In the genomic region with DNA sequence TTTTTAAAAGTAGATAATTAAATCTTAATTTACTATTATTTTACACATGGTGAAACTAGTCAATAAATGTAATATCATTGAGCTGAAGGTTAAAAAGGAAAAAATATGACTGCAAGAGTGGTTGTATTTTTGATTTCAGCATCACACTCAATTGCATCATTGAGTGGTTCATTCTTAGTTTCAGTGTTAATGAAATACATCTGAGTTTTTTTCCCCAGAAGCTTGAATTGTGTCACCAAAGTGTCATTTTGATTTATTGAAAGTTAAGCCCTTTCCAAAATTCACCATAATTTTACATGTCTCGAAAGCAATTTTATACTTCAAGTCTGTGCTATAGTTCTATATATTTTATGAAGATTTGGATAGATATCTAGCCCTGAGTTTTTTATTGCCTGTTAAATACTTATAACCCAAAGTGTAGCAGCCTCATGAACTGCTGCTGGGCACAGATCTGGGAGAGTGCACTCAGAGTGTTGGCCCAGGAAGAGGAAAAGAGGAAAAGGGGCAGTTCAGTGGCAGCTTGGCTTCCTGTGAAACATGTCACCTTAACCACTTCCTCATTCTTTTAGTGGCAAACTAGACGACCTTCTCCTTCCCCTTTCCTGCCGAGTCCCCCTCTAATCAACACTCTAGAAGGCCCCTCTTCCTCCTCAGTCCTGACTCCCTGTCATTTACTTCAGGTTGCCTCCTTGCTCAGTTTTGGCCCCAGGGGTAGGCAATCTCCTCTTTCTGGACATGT, we compare ENCODE assay signal across 15 cellular contexts.
DNase-seq lines count a peak whose midpoint lies in the region; ATAC-seq, FAIRE-seq and TF ChIP-seq lines count a peak whose summit lies in the region.
"Had no signal": no experiment of that assay in that cellular context is flagged by ENCODE, and none has a peak within 500 bp of the region (broad histone marks: within the 10 kb centered on the region; RNA-seq: fewer than 3 reads in every experiment).

No MANE protein-coding gene starts in this region.

- H3K4me2 ChIP-seq in BLaER1 (peak overlapping the region; percentile 64), OCI-LY3 (ENCODE audit: low read length) (peak overlapping the region; percentile 39; the same call in 1 of the 2 replicates)

- no peaks in the 10 kb centered on the region for H3K9me3 ChIP-seq in BLaER1
- no peaks in the 10 kb centered on the region for H3K9me3 ChIP-seq in OCI-LY3 (ENCODE audit: insufficient read depth, low read length)
- H3K9me3 ChIP-seq: SJCRH30, thoracic aorta had no signal

- H4K20me1 ChIP-seq in BLaER1 (no peaks in the 10 kb centered on the region), OCI-LY3 (ENCODE audit: insufficient read depth, low read length) (no peaks in the 10 kb centered on the region)

- H3K79me2 ChIP-seq in OCI-LY3 (ENCODE audit: low read length) = no peaks in the 10 kb centered on the region

- no peak for TF ChIP-seq CTCF in OCI-LY3 (IDR thresholded peaks at IDR 0.05; ENCODE audit: low read depth, low read length)

- H3K4me1 ChIP-seq in BLaER1 = peaks cover 7% of the 10 kb centered on the region
- peaks cover 8% of the 10 kb centered on the region for H3K4me1 ChIP-seq in OCI-LY3 (ENCODE audit: low read length)
- H3K4me1 ChIP-seq: SJCRH30 had no signal

- no peak overlapping the region for H3K4me3 ChIP-seq in BLaER1
- H3K4me3 ChIP-seq in OCI-LY3 (ENCODE audit: low read length) = no peak overlapping the region
- H3K4me3 ChIP-seq: SJCRH30, thoracic aorta had no signal

- ATAC-seq in GM21526 (IDR thresholded peaks at IDR 0.05; ENCODE audit: low FRiP score, unreplicated experiment) (peak; percentile 67), GM18498 (IDR thresholded peaks at IDR 0.05; ENCODE audit: unreplicated experiment) (no peak)

- DNase-seq in NCI-H524 (lab: John Stamatoyannopoulos, UW) (no peak), NCI-H345 (lab: John Stamatoyannopoulos, UW) (no peak)
- DNase-seq in stimulated activated CD4-positive, alpha-beta T cell treated with anti-CD3 and anti-CD28 coated beads, Interleukin-4, amount 100 ng/mL, for 1 hour = no peak
- DNase-seq: activated CD4-positive, CD25-positive, alpha-beta regulatory T cell treated with anti-CD3 and anti-CD28 coated beads, Interleukin-2, amount 50 U/mL, for 72 hours; activated naive CD4-positive, alpha-beta T cell treated with Interleukin-2 at 50 U/mL for 16 hours; NCI-H2227 treated with DMSO at 0.1 percent for 48 hours had no signal

- H3K27me3 ChIP-seq in BLaER1 = no peaks in the 10 kb centered on the region
- no peaks in the 10 kb centered on the region for H3K27me3 ChIP-seq in OCI-LY3 (ENCODE audit: low read depth, low read length)
- H3K27me3 ChIP-seq: SJCRH30 had no signal

- no peak overlapping the region for H3K27ac ChIP-seq in BLaER1
- H3K27ac ChIP-seq in OCI-LY3 (ENCODE audit: low read length) = no peak overlapping the region
- H3K27ac ChIP-seq: SJCRH30, thoracic aorta had no signal

- FAIRE-seq in islet of Langerhans (lab: Jason Lieb, UNC) = peak; percentile 17
- FAIRE-seq: colon, frontal cortex had no signal

- H3K9ac ChIP-seq in BLaER1 (no peak overlapping the region), OCI-LY3 (ENCODE audit: low read length) (no peak overlapping the region)

- no peak overlapping the region for H2AFZ ChIP-seq in OCI-LY3 (ENCODE audit: low read depth, low read length)

- peaks cover 4% of the 10 kb centered on the region for H3K36me3 ChIP-seq in BLaER1
- H3K36me3 ChIP-seq in OCI-LY3 (replicated peaks; ENCODE audit: low read depth, low read length) = no peaks in the 10 kb centered on the region
- H3K36me3 ChIP-seq: SJCRH30, thoracic aorta had no signal
